Comparison of ENCODE assay signal across 10 cellular contexts in genomic region chr15:60399246-60399915, GRCh38. TPM values are rescaled to one million over a fixed set of nuclear protein-coding genes. Genes with fewer than 3 reads are reported as not detected.
DNase-seq lines count a peak whose midpoint lies in the region; ATAC-seq and TF ChIP-seq lines count a peak whose summit lies in the region.
"Had no signal": no experiment of that assay in that cellular context is flagged by ENCODE, and none has a peak within 500 bp of the region (broad histone marks: within the 10 kb centered on the region; RNA-seq: fewer than 3 reads in every experiment).

No MANE protein-coding gene starts in this region.

- peak overlapping the region; percentile 90 to 92 for H3K4me3 Mint-ChIP-seq in effector memory CD8-positive, alpha-beta T cell

- ATAC-seq in effector memory CD8-positive, alpha-beta T cell (replicated peaks) = no peak
- ATAC-seq in GM19452 (IDR thresholded peaks at IDR 0.05; ENCODE audit: unreplicated experiment) (no peak), GM18511 (IDR thresholded peaks at IDR 0.05; ENCODE audit: unreplicated experiment) (no peak)

- H2BK120ac ChIP-seq in neuronal stem cell (ENCODE audit: low read depth, low read length) = no peak overlapping the region

- no peak overlapping the region for H4K91ac ChIP-seq in neuronal stem cell (ENCODE audit: low read depth, low read length, poor library complexity)

- H3K79me1 ChIP-seq in neuronal stem cell (ENCODE audit: low read depth, low read length) = no peaks in the 10 kb centered on the region

- WGBS in neuronal stem cell (ENCODE audit: extremely low coverage in 2 of 2, insufficient read length in 2 of 2, insufficient replicate concordance in 1 of 2), 2 donors = no CpG with 5 or more reads among the region's 21 CpGs

- H3K4me2 ChIP-seq in BLaER1 treated with 17β-estradiol and CSF1 and Interleukin-3, amounts not matched to agents 10 nM and 100 nM = peak overlapping the region; percentile 81 to 98 (median 91); a peak in 21 of 22 replicates
- H3K4me2 ChIP-seq in neuronal stem cell (ENCODE audit: insufficient read depth, low read length, poor library complexity, severe bottlenecking) = peak overlapping the region; percentile 84

- peaks cover 28 to 57% (median 41%) of the 10 kb centered on the region in 10 experiments for H3K4me1 ChIP-seq in BLaER1 treated with 17β-estradiol and CSF1 and Interleukin-3, amounts not matched to agents 10 nM and 100 nM
- peaks cover 17 to 19% of the 10 kb centered on the region in 2 donors for H3K4me1 ChIP-seq in neuronal stem cell (ENCODE audit: control insufficient read depth in 2 of 2, insufficient read depth in 1 of 2, low read depth in 1 of 2, low read length in 2 of 2)

- peak overlapping the region in 9 of 11 experiments; percentile 86 to 98 (median 93); a peak in 15 of 22 replicates for H3K27ac ChIP-seq in BLaER1 treated with 17β-estradiol and CSF1 and Interleukin-3, amounts not matched to agents 10 nM and 100 nM
- no peak overlapping the region for H3K27ac ChIP-seq in neuronal stem cell (replicated peaks; ENCODE audit: low read length)

- no peaks in the 10 kb centered on the region for H3K9me3 Mint-ChIP-seq in effector memory CD8-positive, alpha-beta T cell

- H4K8ac ChIP-seq in neuronal stem cell (ENCODE audit: low read depth, low read length) = no peak overlapping the region

- no peak overlapping the region for H3K4ac ChIP-seq in neuronal stem cell (ENCODE audit: low read length)

- H3K4me3 ChIP-seq in BLaER1 treated with 17β-estradiol and CSF1 and Interleukin-3, amounts not matched to agents 10 nM and 100 nM = peak overlapping the region in 2 of 10 experiments; percentile 93 to 97; a peak in 1 of 20 replicates
- H3K4me3 ChIP-seq in NB4 (ENCODE audit: low read depth, low read length) (peak overlapping the region; percentile 21), neuronal stem cell (ENCODE audit: low read length in 2 of 2) (no peak overlapping the region)
- H3K4me3 ChIP-seq: lung had no signal

- peak overlapping the region; percentile 67 for H2AFZ ChIP-seq in neuronal stem cell (ENCODE audit: low read length)

- H3K14ac ChIP-seq in neuronal stem cell (ENCODE audit: low read length) = no peak overlapping the region

- H3K9me3 ChIP-seq in BLaER1 treated with 17β-estradiol and CSF1 and Interleukin-3, amounts not matched to agents 10 nM and 100 nM (replicated peaks in 1 of 11) = no peaks in the 10 kb centered on the region
- H3K9me3 ChIP-seq in neuronal stem cell (replicated peaks in 1 of 2; ENCODE audit: control insufficient read depth in 2 of 2, insufficient read depth in 1 of 2, low read depth in 1 of 2, low read length in 2 of 2) = no peaks in the 10 kb centered on the region

- H2AK5ac ChIP-seq in neuronal stem cell (ENCODE audit: low read depth, low read length) = no peak overlapping the region

- H3K27me3 Mint-ChIP-seq in effector memory CD8-positive, alpha-beta T cell = no peaks in the 10 kb centered on the region

- TF ChIP-seq CTCF in NB4 (IDR thresholded peaks at IDR 0.05; ENCODE audit: low read depth, low read length) = no peak

- peaks cover 0 to 33% (median 24%) of the 10 kb centered on the region in 11 experiments; a peak in 20 of 22 replicates for H4K20me1 ChIP-seq in BLaER1 treated with 17β-estradiol and CSF1 and Interleukin-3, amounts not matched to agents 10 nM and 100 nM

- peaks cover 36 to 43% of the 10 kb centered on the region in 2 donors for H3K4me1 Mint-ChIP-seq in effector memory CD8-positive, alpha-beta T cell (ENCODE audit: low read depth in 2 of 2)

- peak; percentile 20 for DNase-seq in NB4 (ENCODE audit: low read depth)
- DNase-seq in effector memory CD8-positive, alpha-beta T cell = no peak
- no peak for DNase-seq in neuronal stem cell (ENCODE audit: low spot score)
- no peak for DNase-seq in HuH-7 (ENCODE audit: low spot score)
- no peak for DNase-seq in NCI-H1930 (lab: John Stamatoyannopoulos, UW)
- DNase-seq: NCI-H69 had no signal

- no peak overlapping the region for H2BK5ac ChIP-seq in neuronal stem cell (ENCODE audit: low read length)

- no peak overlapping the region for H3K18ac ChIP-seq in neuronal stem cell (ENCODE audit: low read length)

- no peak for TF ChIP-seq POLR2A in NB4 (IDR thresholded peaks at IDR 0.05; ENCODE audit: extremely low read depth, insufficient read length)

- H3K9ac ChIP-seq in BLaER1 treated with 17β-estradiol and CSF1 and Interleukin-3, amounts not matched to agents 10 nM and 100 nM = peak overlapping the region in 8 of 11 experiments; percentile 0 to 98 (median 95); a peak in 13 of 22 replicates
- no peak overlapping the region for H3K9ac ChIP-seq in neuronal stem cell (ENCODE audit: low read depth, low read length, poor library complexity)

- peaks cover 10 to 26% (median 20%) of the 10 kb centered on the region in 11 experiments; a peak in 21 of 22 replicates for H3K36me3 ChIP-seq in BLaER1 treated with 17β-estradiol and CSF1 and Interleukin-3, amounts not matched to agents 10 nM and 100 nM
- no peaks in the 10 kb centered on the region for H3K36me3 ChIP-seq in neuronal stem cell (replicated peaks in 1 of 2; ENCODE audit: control insufficient read depth in 2 of 2, insufficient read depth in 2 of 2, low read length in 2 of 2)

- H3K27ac Mint-ChIP-seq in effector memory CD8-positive, alpha-beta T cell = peak overlapping the region; percentile 97 to 100

- no peak overlapping the region for H3K23ac ChIP-seq in neuronal stem cell (ENCODE audit: low read depth, low read length, poor library complexity)

- H2BK15ac ChIP-seq in neuronal stem cell (ENCODE audit: low read length) = no peak overlapping the region

- H3K27me3 ChIP-seq in BLaER1 treated with 17β-estradiol and CSF1 and Interleukin-3, amounts not matched to agents 10 nM and 100 nM = no peaks in the 10 kb centered on the region
- peaks cover 0 to 10% (median 0%) of the 10 kb centered on the region in 3 experiments for H3K27me3 ChIP-seq in neuronal stem cell (ENCODE audit: control insufficient read depth in 3 of 3, insufficient read depth in 3 of 3, low read depth in 1 of 3, low read length in 3 of 3)

- H3K36me3 Mint-ChIP-seq in effector memory CD8-positive, alpha-beta T cell (ENCODE audit: insufficient read depth) = peaks cover 35% of the 10 kb centered on the region

- H2BK12ac ChIP-seq in neuronal stem cell (ENCODE audit: low read length) = no peak overlapping the region

RNA-seq across cellular contexts. Expression of gene ANXA2, which starts 1.6 kb away (rescaled TPM):
- polyA plus RNA-seq in neuronal stem cell (2013, experiment 1 of 2) = 93.2 TPM
- 92.4 TPM for polyA plus RNA-seq in neuronal stem cell (2013, experiment 2 of 2)
